In the genomic region with DNA sequence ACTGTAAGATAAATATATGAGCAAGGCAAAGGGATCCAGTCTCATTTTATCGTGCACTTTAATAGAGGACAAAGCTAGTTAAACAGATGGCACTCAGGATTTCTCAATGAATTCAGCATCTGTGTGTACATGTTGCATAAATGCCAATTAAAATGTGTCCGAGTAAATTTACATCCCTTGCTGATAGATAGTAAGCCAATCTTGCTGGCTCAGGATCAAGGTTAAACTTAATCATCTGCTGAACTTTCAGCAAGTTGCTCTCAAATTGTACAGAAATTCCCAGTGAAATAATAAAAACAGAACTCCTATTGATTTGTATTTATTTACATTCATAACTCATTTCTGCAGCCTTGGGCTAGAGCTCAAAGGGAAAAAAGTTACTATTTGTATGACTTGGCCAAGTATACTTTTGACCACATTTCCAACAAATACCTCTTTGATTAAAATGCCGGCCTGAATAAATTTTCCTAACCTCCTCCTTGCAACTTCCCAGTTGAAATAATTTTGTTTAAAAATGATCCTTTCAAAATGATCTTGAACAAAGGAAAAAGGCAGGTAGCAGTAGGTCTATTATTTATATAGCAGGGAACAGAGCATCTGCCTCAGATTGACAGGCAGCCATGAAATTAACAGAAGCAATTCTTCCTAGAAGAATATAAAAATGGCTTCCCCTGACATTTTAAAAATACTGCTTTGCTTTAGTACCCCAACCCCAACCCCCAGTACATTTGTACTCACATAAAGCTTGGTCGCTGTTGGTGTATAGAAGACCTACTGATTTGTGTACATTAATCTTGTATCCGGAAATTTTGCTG, we compare ENCODE assay signal across 14 cellular contexts.
DNase-seq lines count a peak whose midpoint lies in the region; ATAC-seq lines count a peak whose summit lies in the region.
"Had no signal": no experiment of that assay in that cellular context is flagged by ENCODE, and none has a peak within 500 bp of the region (broad histone marks: within the 10 kb centered on the region; RNA-seq: fewer than 3 reads in every experiment).

No MANE protein-coding gene starts in this region.

- H3K27ac Mint-ChIP-seq in immature natural killer cell = no peak overlapping the region
- H3K27ac Mint-ChIP-seq: naive B cell, WTC11 had no signal

- H3K4me1 Mint-ChIP-seq in immature natural killer cell = no peaks in the 10 kb centered on the region
- H3K4me1 Mint-ChIP-seq: naive B cell, WTC11 had no signal

- H3K36me3 Mint-ChIP-seq in immature natural killer cell = no peaks in the 10 kb centered on the region
- H3K36me3 Mint-ChIP-seq: naive B cell, WTC11 had no signal

- ATAC-seq in HG02588 (IDR thresholded peaks at IDR 0.05; ENCODE audit: unreplicated experiment) = no peak
- ATAC-seq: left cardiac atrium, WTC11 had no signal

- H3K9me3 Mint-ChIP-seq in immature natural killer cell = peaks cover 1 to 47% (median 12%) of the 10 kb centered on the region in 6 donors
- H3K9me3 Mint-ChIP-seq: WTC11 had no signal

- no peaks in the 10 kb centered on the region for H3K4me1 ChIP-seq in effector memory CD4-positive, alpha-beta T cell (ENCODE audit: control insufficient read depth, insufficient read depth, low read length, poor library complexity, severe bottlenecking)

- DNase-seq in DMS153 (lab: John Stamatoyannopoulos, UW) = peak; percentile 69
- DNase-seq in NCI-H1930 (lab: John Stamatoyannopoulos, UW) = peak; percentile 4 to 66
- peak; percentile 37 for DNase-seq in RPMI7951 (ENCODE audit: low read depth)
- DNase-seq in left kidney (ENCODE audit: low read depth, low spot score) = peak; percentile 6
- no peak for DNase-seq in effector memory CD4-positive, alpha-beta T cell
- DNase-seq in NCI-H187 treated with DMSO at 0.1 percent for 48 hours (lab: John Stamatoyannopoulos, UW) = no peak
- no peak for DNase-seq in immature natural killer cell
- DNase-seq: activated CD8-positive, alpha-beta memory T cell treated with anti-CD3 and anti-CD28 coated beads, Interleukin-2, amount 50 U/mL, for 4 hours; left cardiac atrium; naive B cell; Right ventricle myocardium superior had no signal

- H3K27ac ChIP-seq in effector memory CD4-positive, alpha-beta T cell (ENCODE audit: insufficient read depth, low read length, poor library complexity, severe bottlenecking) = no peak overlapping the region
- H3K27ac ChIP-seq: BLaER1 had no signal

- H3K36me3 ChIP-seq in effector memory CD4-positive, alpha-beta T cell (ENCODE audit: control insufficient read depth, insufficient read depth, low read length) = no peaks in the 10 kb centered on the region
- H3K36me3 ChIP-seq: BLaER1 had no signal

- H3K4me3 Mint-ChIP-seq in immature natural killer cell = no peak overlapping the region
- H3K4me3 Mint-ChIP-seq: naive B cell, WTC11 had no signal

- no peaks in the 10 kb centered on the region for H3K27me3 Mint-ChIP-seq in immature natural killer cell (ENCODE audit: low read depth in 3 of 3)
- H3K27me3 Mint-ChIP-seq: naive B cell had no signal

- H3K27me3 ChIP-seq in effector memory CD4-positive, alpha-beta T cell (replicated peaks; ENCODE audit: control insufficient read depth, insufficient read depth, low read length, poor library complexity, severe bottlenecking) = no peaks in the 10 kb centered on the region
- H3K27me3 ChIP-seq: BLaER1 had no signal

- H3K9me3 ChIP-seq in effector memory CD4-positive, alpha-beta T cell (ENCODE audit: control insufficient read depth, low read length) = no peaks in the 10 kb centered on the region

- no peak overlapping the region for H3K4me3 ChIP-seq in effector memory CD4-positive, alpha-beta T cell (ENCODE audit: insufficient read depth, low read depth, low read length, poor library complexity, severe bottlenecking)
- H3K4me3 ChIP-seq: BLaER1 had no signal

Comparison
In these comparisons a context has a peak if more than half of its experiments do, and no peak if none do; other contexts are left out.
1. DNase-seq: peak in DMS153 (single experiment), NCI-H1930 (2 of 2), RPMI7951 (single experiment) and left kidney (single experiment); none in effector memory CD4-positive, alpha-beta T cell (0 of 3), NCI-H187 treated with DMSO at 0.1 percent for 48 hours (single experiment) and immature natural killer cell (0 of 3).